ENCODE assay signal across 12 cellular contexts in the genomic region with DNA sequence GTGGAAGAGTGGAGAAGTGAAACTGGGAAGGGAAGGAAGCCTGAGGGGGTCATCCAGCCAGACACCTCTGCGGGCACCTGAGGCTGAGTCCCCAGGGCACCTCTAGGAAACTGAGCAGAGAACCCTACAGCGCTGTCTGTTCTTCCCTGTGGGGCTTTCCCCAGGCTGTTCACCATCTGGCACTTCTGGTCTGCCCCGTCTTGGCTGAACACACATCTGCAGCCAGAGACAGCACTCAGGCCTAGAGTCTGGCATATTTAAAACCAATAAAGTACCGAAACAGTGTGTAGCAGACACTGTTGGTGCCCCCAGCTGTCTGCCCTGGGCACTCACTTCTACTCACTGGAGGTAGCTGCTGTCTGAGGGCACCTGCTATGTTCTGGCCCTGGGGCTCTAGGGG. TPM values are rescaled to one million over a fixed set of nuclear protein-coding genes. Genes with fewer than 3 reads are reported as not detected.
DNase-seq lines count a peak whose midpoint lies in the region; ATAC-seq and TF ChIP-seq lines count a peak whose summit lies in the region.
"Had no signal": no experiment of that assay in that cellular context is flagged by ENCODE, and none has a peak within 500 bp of the region (broad histone marks: within the 10 kb centered on the region; RNA-seq: fewer than 3 reads in every experiment).

No MANE protein-coding gene starts in this region.

- H3K27me3 ChIP-seq in DOHH2 (ENCODE audit: control insufficient read depth, low read length), result peaks cover 19% of the 10 kb centered on the region
- no peaks in the 10 kb centered on the region for H3K27me3 ChIP-seq in PC-3 (ENCODE audit: low read length)
- H3K27me3 ChIP-seq in psoas muscle (ENCODE audit: insufficient read depth in 3 of 3, low read length in 2 of 3), result peaks cover 0 to 6% (median 3%) of the 10 kb centered on the region in 3 donors

- peak; percentile 66 for ATAC-seq in GM19452 (IDR thresholded peaks at IDR 0.05; ENCODE audit: unreplicated experiment)
- peak; percentile 73 for ATAC-seq in HG03039 (IDR thresholded peaks at IDR 0.05; ENCODE audit: unreplicated experiment)
- ATAC-seq in PC-3, result peak; percentile 35; the same call in 1 of the 2 replicates
- ATAC-seq in psoas muscle, result no peak
- no peak for ATAC-seq in HG03565 (IDR thresholded peaks at IDR 0.05; ENCODE audit: unreplicated experiment)
- ATAC-seq: left lobe of liver had no signal

- TF ChIP-seq CTCF in DOHH2 (IDR thresholded peaks at IDR 0.05; ENCODE audit: low read depth, low read length, poor library complexity, severe bottlenecking), result no peak
- no peak for TF ChIP-seq CTCF in PC-3 (conservative IDR thresholded peaks at IDR 0.05; ENCODE audit: low read depth, low read length)
- TF ChIP-seq CTCF in psoas muscle (IDR thresholded peaks at IDR 0.05), result no peak

- no peaks in the 10 kb centered on the region for H3K79me2 ChIP-seq in DOHH2 (ENCODE audit: control insufficient read depth, low read length)
- no peaks in the 10 kb centered on the region for H3K79me2 ChIP-seq in PC-3 (ENCODE audit: low read length)

- WGBS in psoas muscle, 3 donors, result 59 to 79% (median 65%) methylated on average over 4 of the region's 4 CpGs

- no peaks in the 10 kb centered on the region for H3K9me2 ChIP-seq in DOHH2 (replicated peaks; ENCODE audit: control insufficient read depth, low read length)
- H3K9me2 ChIP-seq in PC-3 (replicated peaks; ENCODE audit: low read length), result no peaks in the 10 kb centered on the region

- peaks cover 29% of the 10 kb centered on the region for H3K4me1 ChIP-seq in DOHH2 (ENCODE audit: control insufficient read depth, low read length)
- no peaks in the 10 kb centered on the region for H3K4me1 ChIP-seq in PC-3 (ENCODE audit: insufficient read depth, low read length)
- H3K4me1 ChIP-seq in psoas muscle, result no peaks in the 10 kb centered on the region

- DNase-seq in PC-3, result no peak
- no peak for DNase-seq in psoas muscle
- DNase-seq in inferior parietal cortex (ENCODE audit: extremely low spot score), result no peak
- DNase-seq in NCI-H526 treated with DMSO at 0.1 percent for 48 hours (lab: John Stamatoyannopoulos, UW), result no peak
- DNase-seq: activated CD4-positive, alpha-beta T cell treated with anti-CD3 and anti-CD28 coated beads, Interleukin-2, amount 50 U/mL, for 1 hour; amniotic stem cell; C1 segment of cervical spinal cord had no signal

- H3K27ac ChIP-seq in DOHH2 (ENCODE audit: low read depth, low read length) (no peak overlapping the region), PC-3 (ENCODE audit: low read length) (no peak overlapping the region), psoas muscle (no peak overlapping the region)

- H3K9ac ChIP-seq in PC-3 (ENCODE audit: low read length), result no peak overlapping the region

- no peak overlapping the region for H2AFZ ChIP-seq in PC-3 (ENCODE audit: low read length)

- H3K9me3 ChIP-seq in DOHH2 (ENCODE audit: control insufficient read depth, insufficient read depth, low read length) (no peaks in the 10 kb centered on the region), PC-3 (ENCODE audit: low read length) (no peaks in the 10 kb centered on the region), psoas muscle (no peaks in the 10 kb centered on the region)

- intact Hi-C loops in PC-3 (cut with micrococcal nuclease) (no loop called here), psoas muscle (cut with DNase I) (no loop called here)

- no peak overlapping the region for H3K4me3 ChIP-seq in DOHH2 (ENCODE audit: low read length)
- H3K4me3 ChIP-seq in PC-3 (ENCODE audit: low read length), result no peak overlapping the region
- no peak overlapping the region for H3K4me3 ChIP-seq in psoas muscle

- H3K36me3 ChIP-seq in DOHH2 (ENCODE audit: control insufficient read depth, low read length) (no peaks in the 10 kb centered on the region), PC-3 (ENCODE audit: low read depth, low read length) (no peaks in the 10 kb centered on the region), psoas muscle (ENCODE audit: insufficient read depth in 1 of 2, low read depth in 1 of 2) (no peaks in the 10 kb centered on the region)

- CTCF ChIA-PET in PC-3 (lab: Charles Lee), result no interaction called here

- POLR2A ChIA-PET in PC-3 (lab: Charles Lee; ENCODE audit: unreplicated experiment), result no interaction called here

- H3F3A ChIP-seq in DOHH2 (ENCODE audit: control insufficient read depth, insufficient read depth) (0 out of 2 replicates have a peak, but pooled peaks cover 2% of the 10 kb centered on the region), PC-3 (ENCODE audit: low read length, unreplicated experiment) (no peaks in the 10 kb centered on the region)

- no TSS peak for BruUV-seq in PC-3 (replicated peaks; lab: Mats Ljungman, UMichigan)

- H4K20me1 ChIP-seq in DOHH2 (ENCODE audit: control insufficient read depth, insufficient read depth, low read depth, low read length) (no peaks in the 10 kb centered on the region), PC-3 (ENCODE audit: low read length) (no peaks in the 10 kb centered on the region)

- H3K4me2 ChIP-seq in DOHH2 (ENCODE audit: low read length) (peak overlapping the region; percentile 12), PC-3 (ENCODE audit: low read length) (no peak overlapping the region)

RNA-seq across cellular contexts. Expression of a gene that starts 9.4 kb away (rescaled TPM):
- 33.5 and 35.9 TPM in 2 replicates for total RNA-seq in PC-3 (2014; rRNA removed)
- 10 to 100 TPM; 21.3 to 36.1 (median 23.4) TPM for total RNA-seq in psoas muscle
- 10 to 100 TPM in 2 of 3 donors, 1 to 10 TPM in 1; 7.8 to 23.7 (median 12.5) TPM for polyA plus RNA-seq in psoas muscle

Comparison
In these comparisons a context has a peak if more than half of its experiments do, and no peak if none do; other contexts are left out.
1. ATAC-seq: peak in GM19452 (single experiment), HG03039 (single experiment) and PC-3 (single experiment); none in psoas muscle (0 of 4) and HG03565 (single experiment).